18 cellular contexts compared by ENCODE assay signal in genomic region chr1:55507578-55507931, GRCh38.
DNase-seq lines count a peak whose midpoint lies in the region; ATAC-seq and TF ChIP-seq lines count a peak whose summit lies in the region.
"Had no signal": no experiment of that assay in that cellular context is flagged by ENCODE, and none has a peak within 500 bp of the region (broad histone marks: within the 10 kb centered on the region; RNA-seq: fewer than 3 reads in every experiment).

No MANE protein-coding gene starts in this region.

- no peaks in the 10 kb centered on the region for H3K36me3 Mint-ChIP-seq in T-cell
- H3K36me3 Mint-ChIP-seq: CD4-positive, alpha-beta memory T cell had no signal

- H3K27ac Mint-ChIP-seq in T-cell = no peak overlapping the region
- H3K27ac Mint-ChIP-seq: CD4-positive, alpha-beta memory T cell had no signal

- H3K27ac ChIP-seq in SJSA1 (peak overlapping the region; percentile 50; the same call in 1 of the 2 replicates), foreskin keratinocyte (no peak overlapping the region), neuronal stem cell (replicated peaks; ENCODE audit: low read length) (no peak overlapping the region)
- H3K27ac ChIP-seq: KMS-11 had no signal

- H3K18ac ChIP-seq in neuronal stem cell (ENCODE audit: low read length) = no peak overlapping the region

- H3K14ac ChIP-seq in neuronal stem cell (ENCODE audit: low read length) = no peak overlapping the region

- no peak overlapping the region for H3K23ac ChIP-seq in neuronal stem cell (ENCODE audit: low read depth, low read length, poor library complexity)

- DNase-seq in EH (ENCODE audit: low read depth) (peak; percentile 5), SJSA1 (ENCODE audit: low read depth in 1 of 2, low spot score in 2 of 2) (no peak), foreskin keratinocyte (no peak), GM03348 (ENCODE audit: low spot score) (no peak), neuronal stem cell (ENCODE audit: low spot score) (no peak), T-cell (no peak), NCI-H1105 (lab: John Stamatoyannopoulos, UW) (no peak)
- DNase-seq: CD4-positive, alpha-beta memory T cell; DMS79; GDM1; H7; NCI-H1092; NCI-H1694; NCI-H510A treated with DMSO at 0.1 percent for 48 hours; NCI-H82 had no signal

- H2BK5ac ChIP-seq in neuronal stem cell (ENCODE audit: low read length) = no peak overlapping the region

- H3K79me1 ChIP-seq in neuronal stem cell (ENCODE audit: low read depth, low read length) = no peaks in the 10 kb centered on the region

- ATAC-seq in foreskin keratinocyte (peak; percentile 16), T-cell (replicated peaks in 1 of 4) (no peak)
- ATAC-seq: Right ventricle myocardium inferior had no signal

- POLR2A ChIA-PET in T-cell (lab: Charles Lee) = no interaction called here

- WGBS in neuronal stem cell (ENCODE audit: extremely low coverage in 2 of 2, insufficient read length in 2 of 2, insufficient replicate concordance in 1 of 2), 2 donors = no CpG with 5 or more reads among the region's 2 CpGs

- H4K91ac ChIP-seq in neuronal stem cell (ENCODE audit: low read depth, low read length, poor library complexity) = no peak overlapping the region

- CTCF ChIA-PET in T-cell (lab: Charles Lee) = no interaction called here

- H2AFZ ChIP-seq in neuronal stem cell (ENCODE audit: low read length) = no peak overlapping the region

- no peak overlapping the region for H2AK5ac ChIP-seq in neuronal stem cell (ENCODE audit: low read depth, low read length)

- H3K4me1 ChIP-seq in SJSA1 (replicated peaks) (peaks cover 36% of the 10 kb centered on the region), foreskin keratinocyte (no peaks in the 10 kb centered on the region), skeletal muscle satellite cell (ENCODE audit: control insufficient read depth, insufficient read depth, low read length) (peaks cover 39% of the 10 kb centered on the region), neuronal stem cell (ENCODE audit: control insufficient read depth in 2 of 2, insufficient read depth in 1 of 2, low read depth in 1 of 2, low read length in 2 of 2) (no peaks in the 10 kb centered on the region)

- no peaks in the 10 kb centered on the region for H3K36me3 ChIP-seq in SJSA1
- no peaks in the 10 kb centered on the region for H3K36me3 ChIP-seq in skeletal muscle satellite cell (ENCODE audit: insufficient read depth, low read length)
- H3K36me3 ChIP-seq in neuronal stem cell (replicated peaks in 1 of 2; ENCODE audit: control insufficient read depth in 2 of 2, insufficient read depth in 2 of 2, low read length in 2 of 2) = no peaks in the 10 kb centered on the region

- H2BK15ac ChIP-seq in neuronal stem cell (ENCODE audit: low read length) = no peak overlapping the region

- H3K4ac ChIP-seq in neuronal stem cell (ENCODE audit: low read length) = no peak overlapping the region

- H2BK120ac ChIP-seq in neuronal stem cell (ENCODE audit: low read depth, low read length) = no peak overlapping the region

- H3K4me2 ChIP-seq in skeletal muscle satellite cell (ENCODE audit: low read length) = peak overlapping the region; percentile 44
- no peak overlapping the region for H3K4me2 ChIP-seq in neuronal stem cell (ENCODE audit: insufficient read depth, low read length, poor library complexity, severe bottlenecking)
- H3K4me2 ChIP-seq: KMS-11 had no signal

- no peaks in the 10 kb centered on the region for H3K4me1 Mint-ChIP-seq in T-cell
- H3K4me1 Mint-ChIP-seq: CD4-positive, alpha-beta memory T cell had no signal

- H3K4me3 ChIP-seq in SJSA1 (no peak overlapping the region), skeletal muscle satellite cell (ENCODE audit: low read length) (no peak overlapping the region), neuronal stem cell (ENCODE audit: low read length in 2 of 2) (no peak overlapping the region)

- no peak overlapping the region for H4K8ac ChIP-seq in neuronal stem cell (ENCODE audit: low read depth, low read length)

- H3K27me3 ChIP-seq in SJSA1 (replicated peaks) (no peaks in the 10 kb centered on the region), foreskin keratinocyte (peaks cover 7% of the 10 kb centered on the region), skeletal muscle satellite cell (ENCODE audit: control insufficient read depth, insufficient read depth, low read length) (no peaks in the 10 kb centered on the region), neuronal stem cell (ENCODE audit: control insufficient read depth in 3 of 3, insufficient read depth in 3 of 3, low read depth in 1 of 3, low read length in 3 of 3) (peaks cover 0 to 6% (median 0%) of the 10 kb centered on the region in 3 experiments)

- H3K4me3 Mint-ChIP-seq in T-cell = no peak overlapping the region
- H3K4me3 Mint-ChIP-seq: CD4-positive, alpha-beta memory T cell had no signal

- no peak for TF ChIP-seq CTCF in foreskin keratinocyte (conservative IDR thresholded peaks at IDR 0.05)

- H3K9me3 ChIP-seq in SJSA1 (replicated peaks) = no peaks in the 10 kb centered on the region
- H3K9me3 ChIP-seq in skeletal muscle satellite cell (replicated peaks; ENCODE audit: low read length) = no peaks in the 10 kb centered on the region
- H3K9me3 ChIP-seq in neuronal stem cell (replicated peaks in 1 of 2; ENCODE audit: control insufficient read depth in 2 of 2, insufficient read depth in 1 of 2, low read depth in 1 of 2, low read length in 2 of 2) = no peaks in the 10 kb centered on the region

- H3K9me3 Mint-ChIP-seq in T-cell = no peaks in the 10 kb centered on the region
- H3K9me3 Mint-ChIP-seq: CD4-positive, alpha-beta memory T cell had no signal

- peak overlapping the region; percentile 53 for H3K9ac ChIP-seq in skeletal muscle satellite cell (ENCODE audit: low read depth, low read length)
- H3K9ac ChIP-seq in neuronal stem cell (ENCODE audit: low read depth, low read length, poor library complexity) = no peak overlapping the region
- H3K9ac ChIP-seq: KMS-11 had no signal

- H3K27me3 Mint-ChIP-seq in T-cell = peaks cover 26 to 35% of the 10 kb centered on the region in 2 donors

- H2BK12ac ChIP-seq in neuronal stem cell (ENCODE audit: low read length) = no peak overlapping the region
